Comparison of ENCODE assay signal across 26 cellular contexts in the genomic region with DNA sequence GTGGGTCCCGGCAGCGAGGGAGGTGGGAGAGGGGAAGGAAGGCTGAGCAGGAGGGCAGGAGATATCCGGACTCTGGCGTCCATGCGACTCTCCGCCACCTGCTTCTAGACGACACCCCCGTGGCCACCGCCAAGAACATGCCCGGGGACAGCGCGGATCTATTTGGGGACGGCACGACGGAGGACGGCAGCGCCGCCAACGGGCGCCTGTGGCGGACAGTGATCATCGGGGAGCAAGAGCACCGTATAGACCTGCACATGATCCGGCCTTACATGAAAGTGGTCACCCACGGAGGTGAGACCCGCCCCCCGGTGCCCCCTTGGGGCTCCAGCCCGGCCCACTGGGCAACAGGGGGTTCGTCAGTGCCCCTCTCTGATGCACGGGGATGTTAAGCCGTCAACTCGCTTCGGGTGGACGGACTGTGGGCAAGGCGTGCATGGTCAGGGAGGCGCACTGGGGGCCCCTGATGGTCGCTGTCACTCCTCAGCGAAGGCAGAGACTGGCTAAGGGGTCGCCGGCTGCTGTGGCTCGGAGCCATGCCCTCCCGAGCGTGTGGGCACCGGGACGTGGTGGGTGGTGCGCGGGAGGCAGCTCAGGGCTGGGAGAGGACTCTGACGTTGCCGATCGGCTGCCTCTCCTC. TPM values are rescaled to one million over a fixed set of nuclear protein-coding genes. Genes with fewer than 3 reads are reported as not detected.
"Had no signal": no experiment of that assay in that cellular context is flagged by ENCODE, and none has a peak within 500 bp of the region (broad histone marks: within the 10 kb centered on the region; RNA-seq: fewer than 3 reads in every experiment).

No MANE protein-coding gene starts in this region.

- H3K4me3 ChIP-seq: MG63, Peyer's patch, SJSA1, SK-N-MC had no signal

- H3K9me3 ChIP-seq: MG63 had no signal

- H3K36me3 ChIP-seq: MG63, Peyer's patch, SJSA1 had no signal

- H3K4me1 ChIP-seq: Peyer's patch, SJSA1 had no signal

- H3K27ac ChIP-seq: HL-60, Peyer's patch, SJSA1, SK-N-MC had no signal

- DNase-seq: Karpas-422, KG1, MG63, NCI-H1092, NCI-H1105 treated with DMSO at 0.1 percent for 48 hours, NCI-H1417 treated with DMSO at 0.1 percent for 48 hours, NCI-H146, NCI-H1694 treated with DMSO at 0.1 percent for 48 hours, NCI-H1930, NCI-H2081, NCI-H2107, NCI-H226, NCI-H446, NCI-H510A, NCI-H524 treated with DMSO at 0.1 percent for 48 hours, NCI-H69, NCI-H774, PC-3, Peyer's patch, Right ventricle myocardium superior, SIG-M5 had no signal

- H3K27me3 ChIP-seq: MG63, Peyer's patch, SJSA1 had no signal

- ATAC-seq: PC-3 had no signal

RNA-seq across cellular contexts. Expression of a gene that starts 25.1 kb away (rescaled TPM):
- total RNA-seq: OCI-LY7, PC-3, Peyer's patch, RPMI7951, SJSA1 had no signal

RNA-seq across cellular contexts. Expression of a gene that starts 27.3 kb away (rescaled TPM):
- total RNA-seq: OCI-LY7, PC-3, Right ventricle myocardium superior, RPMI7951 had no signal

RNA-seq across cellular contexts. Expression of a gene that starts 38.9 kb away (rescaled TPM):
- total RNA-seq: OCI-LY7, PC-3, Peyer's patch, Right ventricle myocardium superior, RPMI7951, SJSA1 had no signal
